1 cellular context compared by ENCODE assay signal in genomic region chr4:102344955-102345794, GRCh38.
TF ChIP-seq lines count a peak whose summit lies in the region.

SLC39A8 (minus strand) TSS chr4:102345482; CDS start chr4:102344662, 820 bp downstream.

TF ChIP-seq in K562, 482 proteins besides CTCF, POLR2A, EP300 and RAD21 (continued from another document):
- TF ChIP-seq NRF1 (conservative IDR thresholded peaks at IDR 0.05 in 1 of 2, IDR thresholded peaks at IDR 0.05 in 1 of 2) = peak; percentile 62 to 71
- peak; percentile 67; the same call in 1 of the 2 replicates for TF ChIP-seq NBN (IDR thresholded peaks at IDR 0.05; ENCODE audit: low read depth)
- TF ChIP-seq HLTF (IDR thresholded peaks at IDR 0.05) = no peak
- no peak for TF ChIP-seq FOXJ3 (CRISPR knock-in tag; IDR thresholded peaks at IDR 0.05)
- TF ChIP-seq PKNOX1 (IDR thresholded peaks at IDR 0.05) = peak; percentile 77
- TF ChIP-seq ZNF24 (IDR thresholded peaks at IDR 0.05) = peak; percentile 42; the same call in 1 of the 2 replicates
- no peak for TF ChIP-seq TCFL5 (CRISPR knock-in tag; conservative IDR thresholded peaks at IDR 0.05)
- peak; percentile 55; the same call in 1 of the 2 replicates for TF ChIP-seq SOX6 (IDR thresholded peaks at IDR 0.05)
- peak; percentile 72 for TF ChIP-seq SUPT5H (IDR thresholded peaks at IDR 0.05)
- peak; percentile 2 for TF ChIP-seq CTCFL (IDR thresholded peaks at IDR 0.05; ENCODE audit: borderline replicate concordance, insufficient read depth, low read depth, low read length, poor library complexity, severe bottlenecking)
- TF ChIP-seq FOSL1 (tag; conservative IDR thresholded peaks at IDR 0.05) = no peak
- peak; percentile 78; the same call in 1 of the 2 replicates for TF ChIP-seq SP1 (CRISPR knock-in tag; IDR thresholded peaks at IDR 0.05)
- no peak for TF ChIP-seq CUX1 (CRISPR knock-in tag; IDR thresholded peaks at IDR 0.05)
- no peak for TF ChIP-seq CREB5 (CRISPR knock-in tag; IDR thresholded peaks at IDR 0.05)
- peak; percentile 76 for TF ChIP-seq DPF2 (IDR thresholded peaks at IDR 0.05)
- peak; percentile 71 for TF ChIP-seq TBP (optimal IDR thresholded peaks at IDR 0.05; ENCODE audit: low read depth, low read length)
- TF ChIP-seq NCOA2 (IDR thresholded peaks at IDR 0.05; ENCODE audit: partially characterized antibody in 2 of 2) = no peak
- peak; percentile 46; the same call in 1 of the 2 replicates for TF ChIP-seq HMGXB4 (CRISPR knock-in tag; IDR thresholded peaks at IDR 0.05)
- no peak for TF ChIP-seq ZNF316 (IDR thresholded peaks at IDR 0.05)
- TF ChIP-seq RCOR1 (IDR thresholded peaks at IDR 0.05; ENCODE audit: borderline replicate concordance in 1 of 2, low read depth in 2 of 2, low read length in 2 of 2) = peak in 1 of 2 experiments; percentile 82; a peak in 2 of 4 replicates
- no peak for TF ChIP-seq ZNF408 (CRISPR knock-in tag; IDR thresholded peaks at IDR 0.05; ENCODE audit: low read depth)
- no peak for TF ChIP-seq ZBTB2 (IDR thresholded peaks at IDR 0.05)
- TF ChIP-seq CREB1 (IDR thresholded peaks at IDR 0.05) = peak; percentile 7; the same call in 1 of the 2 replicates
- TF ChIP-seq CREB1 (CRISPR knock-in tag; IDR thresholded peaks at IDR 0.05) = peak; percentile 15; the same call in 1 of the 2 replicates
- TF ChIP-seq ARHGAP35 (IDR thresholded peaks at IDR 0.05; ENCODE audit: partially characterized antibody) = no peak
- peak; percentile 37 for TF ChIP-seq E2F8 (IDR thresholded peaks at IDR 0.05; ENCODE audit: low read depth, partially characterized antibody)
- no peak for TF ChIP-seq FOXA1 (IDR thresholded peaks at IDR 0.05; ENCODE audit: borderline replicate concordance)
- TF ChIP-seq NFE2L1 (tag; IDR thresholded peaks at IDR 0.05; ENCODE audit: borderline replicate concordance, low read depth) = no peak
- TF ChIP-seq GATA2 (CRISPR knock-in tag; IDR thresholded peaks at IDR 0.05) = peak; percentile 6; the same call in 1 of the 2 replicates
- no peak for TF ChIP-seq ZNF589 (CRISPR knock-in tag; IDR thresholded peaks at IDR 0.05; ENCODE audit: low read depth)
